ENCODE assay signal across 17 cellular contexts in the genomic region with DNA sequence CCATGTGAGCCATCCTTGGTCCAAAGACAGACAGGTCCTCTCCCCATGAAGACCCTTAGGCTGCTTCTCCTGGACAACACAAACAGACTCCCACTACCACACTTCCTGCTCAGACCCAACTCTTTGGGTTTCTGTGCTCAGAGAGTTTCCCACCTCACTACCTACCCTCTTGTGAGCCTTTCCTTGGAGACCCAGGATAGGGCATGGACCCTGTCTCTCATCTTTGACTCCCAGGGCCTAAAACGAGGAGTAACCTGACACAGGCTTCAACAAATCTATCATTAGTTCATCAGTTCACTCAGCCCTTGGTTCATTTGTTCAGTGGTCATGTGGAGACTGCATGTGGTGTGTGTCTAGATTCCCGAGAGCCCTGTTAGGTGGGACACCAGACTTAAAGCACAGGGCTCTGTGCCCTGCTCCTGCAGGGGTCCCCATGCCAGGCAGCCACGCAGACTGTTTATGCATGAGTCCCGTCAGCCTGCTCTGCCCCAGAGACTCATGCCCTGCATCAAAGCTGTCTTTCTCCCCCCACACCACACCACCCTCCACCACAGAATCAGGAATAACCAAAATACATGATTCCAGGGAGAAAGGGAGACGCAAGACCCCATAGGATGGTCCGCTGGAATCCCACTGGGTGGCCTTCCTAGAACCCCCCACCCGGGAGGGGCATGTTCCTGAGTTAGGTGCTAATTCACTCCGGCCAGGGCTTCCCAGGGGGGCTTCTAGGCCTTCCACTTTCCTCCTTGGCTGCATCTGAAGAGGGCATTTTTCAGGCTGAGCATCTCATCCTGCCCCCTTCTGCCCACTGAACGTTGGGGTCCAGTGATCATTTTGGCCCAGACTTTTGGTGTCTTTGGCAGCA.
"Had no signal": no experiment of that assay in that cellular context is flagged by ENCODE, and none has a peak within 500 bp of the region (broad histone marks: within the 10 kb centered on the region; RNA-seq: fewer than 3 reads in every experiment).

No MANE protein-coding gene starts in this region.

- ATAC-seq: left lung; SK-N-SH treated with all-trans-retinoic acid at 6 μM for 48 hours; stimulated activated naive B cell treated with anti-CD40 and anti-IgM and Interleukin-4, amounts not matched to agents 10 μg/mL and 1 μg/mL and 100 μg/mL, for 72 hours had no signal

- H3K9me3 ChIP-seq: left lung, right lobe of liver had no signal

- H3K36me3 ChIP-seq: left lung, right lobe of liver had no signal

- H3K4me3 ChIP-seq: coronary artery, left lung, lung, right lobe of liver had no signal

- H3K4me1 ChIP-seq: left lung, right lobe of liver had no signal

- H3K4me3 Mint-ChIP-seq: activated naive CD4-positive, alpha-beta T cell treated with anti-CD3 and anti-CD28 coated beads, Interleukin-2, amount 10 ng/mL, durations not matched to agents 7 days and 5 days; naive thymus-derived CD4-positive, alpha-beta T cell; stimulated activated naive B cell treated with anti-CD40 and anti-IgM and Interleukin-4, amounts not matched to agents 10 μg/mL and 1 μg/mL and 100 μg/mL, for 72 hours; T-helper 2 cell treated with Interferon-gamma antibody and Interleukin-4, amounts not matched to agents 5 μg/mL and 100 μg/mL, for 36 hours had no signal

- H3K27me3 ChIP-seq: left lung, right lobe of liver had no signal

- H3K4me1 Mint-ChIP-seq: activated naive CD4-positive, alpha-beta T cell treated with anti-CD3 and anti-CD28 coated beads, Interleukin-2, amount 10 ng/mL, durations not matched to agents 7 days and 5 days; stimulated activated naive B cell treated with anti-CD40 and anti-IgM and Interleukin-4, amounts not matched to agents 10 μg/mL and 1 μg/mL and 100 μg/mL, for 72 hours had no signal

- DNase-seq: activated CD4-positive, alpha-beta T cell treated with anti-CD3 and anti-CD28 coated beads for 1 hour; activated CD4-positive, alpha-beta T cell treated with anti-CD3 and anti-CD28 coated beads, Interleukin-2, amount 50 U/mL, for 1 hour; activated naive CD4-positive, alpha-beta T cell treated with anti-CD3 and anti-CD28 coated beads, Interleukin-2, amount 10 ng/mL, durations not matched to agents 7 days and 5 days; amygdala; cerebellar nuclear complex; foreskin fibroblast; kidney; left lung; naive thymus-derived CD4-positive, alpha-beta T cell; small intestine; stimulated activated naive B cell treated with anti-CD40 and anti-IgM and Interleukin-4, amounts not matched to agents 10 μg/mL and 1 μg/mL and 100 μg/mL, for 72 hours had no signal

- H3K27ac ChIP-seq: coronary artery, epithelial cell of prostate, left lung, right lobe of liver had no signal

- H3K36me3 Mint-ChIP-seq: activated naive CD4-positive, alpha-beta T cell treated with anti-CD3 and anti-CD28 coated beads, Interleukin-2, amount 10 ng/mL, durations not matched to agents 7 days and 5 days; naive thymus-derived CD4-positive, alpha-beta T cell; stimulated activated naive B cell treated with anti-CD40 and anti-IgM and Interleukin-4, amounts not matched to agents 10 μg/mL and 1 μg/mL and 100 μg/mL, for 72 hours had no signal

- H3K9me3 Mint-ChIP-seq: activated naive CD4-positive, alpha-beta T cell treated with anti-CD3 and anti-CD28 coated beads, Interleukin-2, amount 10 ng/mL, durations not matched to agents 7 days and 5 days; naive thymus-derived CD4-positive, alpha-beta T cell; T-helper 2 cell treated with Interferon-gamma antibody and Interleukin-4, amounts not matched to agents 5 μg/mL and 100 μg/mL, for 36 hours had no signal

- H3K27ac Mint-ChIP-seq: activated naive CD4-positive, alpha-beta T cell treated with anti-CD3 and anti-CD28 coated beads, Interleukin-2, amount 10 ng/mL, durations not matched to agents 7 days and 5 days; naive thymus-derived CD4-positive, alpha-beta T cell; stimulated activated naive B cell treated with anti-CD40 and anti-IgM and Interleukin-4, amounts not matched to agents 10 μg/mL and 1 μg/mL and 100 μg/mL, for 72 hours; T-helper 2 cell treated with Interferon-gamma antibody and Interleukin-4, amounts not matched to agents 5 μg/mL and 100 μg/mL, for 36 hours had no signal
